In the genomic region with DNA sequence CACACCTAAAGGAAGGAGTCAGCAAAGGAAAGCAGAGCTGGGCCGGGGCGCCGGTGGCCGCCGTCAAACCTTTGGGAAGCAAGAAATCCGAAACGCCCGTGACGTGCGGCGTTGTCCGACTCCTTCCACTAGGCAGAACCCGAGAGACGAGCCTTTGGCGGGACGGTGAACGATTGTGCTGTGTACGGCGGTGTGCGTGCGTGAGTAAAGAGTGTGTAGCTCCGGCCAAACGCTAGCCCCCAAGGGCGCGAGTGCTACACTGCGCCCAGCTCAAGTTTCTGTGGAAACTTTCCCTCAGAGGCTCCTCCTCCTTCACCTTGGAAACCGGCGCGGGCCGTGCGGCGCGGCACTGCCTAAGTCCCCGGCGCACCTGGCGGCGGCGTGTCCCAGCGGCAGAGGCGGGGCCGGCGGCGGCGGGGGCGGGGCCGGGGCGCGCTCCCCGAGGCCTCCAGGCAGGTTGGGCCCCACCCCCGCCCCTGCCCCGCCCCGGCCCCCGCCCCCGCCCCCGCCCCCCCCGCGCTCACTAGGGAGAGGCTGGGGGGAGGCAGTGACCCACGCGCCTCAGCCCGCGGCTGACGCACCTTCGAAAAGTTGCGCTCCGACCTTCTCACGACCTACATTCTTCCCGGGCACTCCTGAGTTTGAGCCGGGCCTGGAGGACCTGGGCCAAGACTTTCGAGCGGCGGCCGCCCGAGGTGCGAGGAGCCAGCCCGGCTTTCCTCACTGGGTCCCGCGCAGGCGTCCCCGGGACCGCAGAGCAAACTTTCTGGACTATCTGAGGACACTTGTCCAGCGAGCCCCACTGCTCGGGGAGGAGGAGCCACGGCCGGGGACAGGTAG, we compare ENCODE assay signal across 8 cellular contexts. TPM values are rescaled to one million over a fixed set of nuclear protein-coding genes. Genes with fewer than 3 reads are reported as not detected.
DNase-seq lines count a peak whose midpoint lies in the region; ATAC-seq, FAIRE-seq and TF ChIP-seq lines count a peak whose summit lies in the region.

TSS of gene FHIP1A (plus strand) at position 547 of the 840 bp plus-strand sequence. CDS start 157,084 bp downstream, outside the sequence.

- peak; percentile 34 for TF ChIP-seq POLR2A in GM18505 (IDR thresholded peaks at IDR 0.05; ENCODE audit: borderline replicate concordance, extremely low read depth, insufficient read depth, insufficient read length)

- intact Hi-C loops in activated B cell treated with CpG ODN at 0.5 μM for 24 hours (cut with micrococcal nuclease) (loop anchor here (2.0 to 5.0 kb wide), 3 partner anchors 312 to 392 kb away; partner anchors contain the start of genes GATB, LRBA and RPS3A), kidney (cut with DNase I) (no loop called here)

- H3K36me3 ChIP-seq in kidney (ENCODE audit: control insufficient read depth in 1 of 2, insufficient read depth in 2 of 2, low read length in 2 of 2): no peaks in the 10 kb centered on the region

- no peaks in the 10 kb centered on the region for H3K9me3 ChIP-seq in kidney (ENCODE audit: control insufficient read depth in 1 of 2, low read length in 2 of 2)

- no peak for TF ChIP-seq CTCF in activated B cell treated with CpG ODN at 0.5 μM for 24 hours (IDR thresholded peaks at IDR 0.05)
- TF ChIP-seq CTCF in kidney (IDR thresholded peaks at IDR 0.05; ENCODE audit: borderline replicate concordance, extremely low read depth, insufficient read depth): no peak

- H3K4me3 Mint-ChIP-seq in activated B cell treated with CpG ODN at 0.5 μM for 24 hours: peak within 1 kb of the TSS; percentile 86

- H3K4me1 ChIP-seq in kidney (ENCODE audit: control insufficient read depth in 1 of 2, insufficient read depth in 1 of 2, low read depth in 1 of 2, low read length in 2 of 2): peaks cover 4 to 5% of the 10 kb centered on the region in 2 donors

- peak within 1 kb of the TSS; percentile 35 for H3K27ac Mint-ChIP-seq in activated B cell treated with CpG ODN at 0.5 μM for 24 hours

- peak; percentile 81 for ATAC-seq in GM18505 (IDR thresholded peaks at IDR 0.05; ENCODE audit: unreplicated experiment)
- ATAC-seq in HG02678 (IDR thresholded peaks at IDR 0.05; ENCODE audit: unreplicated experiment): peak; percentile 85
- ATAC-seq in activated B cell treated with CpG ODN at 0.5 μM for 24 hours (ENCODE audit: low read depth): peak; percentile 88

- CTCF ChIA-PET in activated B cell treated with CpG ODN at 0.5 μM for 24 hours (lab: Charles Lee): no interaction called here

- POLR2A ChIA-PET in activated B cell treated with CpG ODN at 0.5 μM for 24 hours (lab: Charles Lee): no interaction called here

- H3K4me3 ChIP-seq in kidney (ENCODE audit: low read length in 2 of 2): peak within 1 kb of the TSS; percentile 81 to 86

- peaks cover 24% of the 10 kb centered on the region for H3K4me1 Mint-ChIP-seq in activated B cell treated with CpG ODN at 0.5 μM for 24 hours

- DNase-seq in NCI-H1436 (lab: John Stamatoyannopoulos, UW): peak; percentile 88
- peak; percentile 63 for DNase-seq in activated B cell treated with CpG ODN at 0.5 μM for 24 hours
- DNase-seq in central memory CD4-positive, alpha-beta T cell: peak; percentile 87
- peak; percentile 96 for DNase-seq in kidney
- DNase-seq in stimulated activated CD4-positive, alpha-beta T cell treated with anti-CD3 and anti-CD28 coated beads, Interleukin-1b, Interleukin-23, amount 100 ng/mL, for 24 hours (ENCODE audit: low read depth in 4 of 4, low spot score in 1 of 4): peak; percentile 41 to 79 (median 61)
- DNase-seq in OCI-M1 (lab: John Stamatoyannopoulos, UW): no peak

- no peak for FAIRE-seq in kidney (lab: Jason Lieb, UNC)

- H3K36me3 Mint-ChIP-seq in activated B cell treated with CpG ODN at 0.5 μM for 24 hours (ENCODE audit: low read depth): no peaks in the 10 kb centered on the region

- H3K9me3 Mint-ChIP-seq in activated B cell treated with CpG ODN at 0.5 μM for 24 hours: no peaks in the 10 kb centered on the region

- H3K27ac ChIP-seq in kidney (ENCODE audit: low read depth in 2 of 2, low read length in 2 of 2): peak within 1 kb of the TSS; percentile 71 to 88

- H3K9ac ChIP-seq in kidney (ENCODE audit: low read length in 2 of 2): peak within 1 kb of the TSS; percentile 51 to 87

- peaks cover 34% of the 10 kb centered on the region for H3K27me3 Mint-ChIP-seq in activated B cell treated with CpG ODN at 0.5 μM for 24 hours

RNA-seq across cellular contexts. Expression of gene FHIP1A, which starts in this region (rescaled TPM):
- total RNA-seq in activated B cell treated with CpG ODN at 0.5 μM for 24 hours: 0.04 and 0.07 TPM in 2 replicates
- 16.5 TPM for total RNA-seq in kidney
- 0.80 TPM for polyA plus RNA-seq in kidney (ENCODE audit: insufficient read depth, low read depth, low replicate concordance)

Comparison
In these comparisons a context has a peak if more than half of its experiments do, and no peak if none do; other contexts are left out.
1. RNA of gene FHIP1A (total RNA-seq): 16.5 TPM in kidney (single experiment); 0.04 to 0.07 TPM in activated B cell treated with CpG ODN at 0.5 μM for 24 hours; every median in the first group is over 10 times any median in the second.
2. Peak in DNase-seq and ATAC-seq in activated B cell treated with CpG ODN at 0.5 μM for 24 hours; RNA of the gene not detected or under 1 TPM.
3. Peak in every context shown above with its lines, with median percentiles within 50 percentile points of each other: ATAC-seq.